In the genomic region with DNA sequence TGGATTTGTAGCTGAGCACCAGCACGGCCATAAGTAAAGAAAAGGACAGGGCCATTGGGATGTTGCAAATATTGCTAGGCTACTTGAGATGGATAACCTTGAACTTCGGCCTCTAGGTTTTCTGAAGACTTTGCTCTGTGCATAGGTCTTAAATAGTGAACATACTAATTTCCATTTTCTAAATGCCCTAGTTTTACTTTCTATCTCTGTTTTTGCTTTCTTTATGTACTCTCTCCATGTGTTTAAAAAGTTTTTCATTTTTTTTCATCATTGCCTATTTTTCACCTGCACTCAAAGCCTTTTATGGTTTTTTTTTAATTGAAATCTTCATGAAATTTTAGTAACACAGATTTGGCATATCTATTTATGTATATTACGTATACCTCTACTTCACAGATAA, we compare ENCODE assay signal across 15 cellular contexts. TPM values are rescaled to one million over a fixed set of nuclear protein-coding genes. Genes with fewer than 3 reads are reported as not detected.
"Had no signal": no experiment of that assay in that cellular context is flagged by ENCODE, and none has a peak within 500 bp of the region (broad histone marks: within the 10 kb centered on the region; RNA-seq: fewer than 3 reads in every experiment).

A gene (minus strand): TSS at position 101 of the 400 bp plus-strand sequence. CDS start 46 bp downstream, at position 55.

RNA-seq across cellular contexts. Expression of the gene that starts here (rescaled TPM):
- total RNA-seq: activated B cell treated with CpG ODN at 0.5 μM for 24 hours; activated CD4-positive, alpha-beta memory T cell treated with anti-CD3 and anti-CD28 coated beads for 36 hours; activated CD4-positive, alpha-beta memory T cell treated with anti-CD3 and anti-CD28 coated beads, Interleukin-2, amount 10 ng/mL, durations not matched to agents 7 days and 5 days; activated CD4-positive, alpha-beta T cell treated with anti-CD3 and anti-CD28 coated beads for 36 hours; activated CD4-positive, alpha-beta T cell treated with anti-CD3 and anti-CD28 coated beads, Interleukin-2, amount 10 ng/mL, durations not matched to agents 24 days and 14 days; activated CD4-positive, alpha-beta T cell treated with anti-CD3 and anti-CD28 coated beads, Interleukin-2, amount 10 ng/mL, durations not matched to agents 7 days and 5 days; activated CD8-positive, alpha-beta memory T cell treated with anti-CD3 and anti-CD28 coated beads for 36 hours; activated CD8-positive, alpha-beta memory T cell treated with anti-CD3 and anti-CD28 coated beads, Interleukin-2, amount 10 ng/mL, durations not matched to agents 7 days and 5 days; activated CD8-positive, alpha-beta T cell treated with anti-CD3 and anti-CD28 coated beads for 36 hours; activated CD8-positive, alpha-beta T cell treated with anti-CD3 and anti-CD28 coated beads, Interleukin-2, amount 10 ng/mL, durations not matched to agents 7 days and 5 days; T-cell; T-helper 1 cell treated with Interleukin-12 subunit alpha and Interleukin-12 subunit beta and Interleukin-4 antibody, amounts not matched to agents 30 ng/mL and 1 ng/mL, for 36 hours; T-helper 17 cell; T-helper 2 cell treated with Interferon-gamma antibody and Interleukin-4, amounts not matched to agents 100 ng/mL and 5 ng/mL, for 36 hours; WTC11 had no signal
